In genomic region chr15:70251246-70251990, GRCh38 we compare ENCODE assay signal across 16 cellular contexts.
DNase-seq lines count a peak whose midpoint lies in the region; ATAC-seq and TF ChIP-seq lines count a peak whose summit lies in the region.
"Had no signal": no experiment of that assay in that cellular context is flagged by ENCODE, and none has a peak within 500 bp of the region (broad histone marks: within the 10 kb centered on the region; RNA-seq: fewer than 3 reads in every experiment).

No MANE protein-coding gene starts in this region.

- H3K9me3 Mint-ChIP-seq in natural killer cell treated with Interleukin-12 subunit alpha and Interleukin-12 subunit beta and Interleukin-15 and Interleukin-18, amount 100 ng/mL, for 72 hours: no peaks in the 10 kb centered on the region
- H3K9me3 Mint-ChIP-seq in natural killer cell (no peaks in the 10 kb centered on the region), memory B cell (no peaks in the 10 kb centered on the region)

- intact Hi-C loops in natural killer cell (cut with micrococcal nuclease) (no loop called here), upper lobe of right lung (cut with DNase I) (no loop called here)

- H3K4me1 Mint-ChIP-seq in natural killer cell treated with Interleukin-12 subunit alpha and Interleukin-12 subunit beta and Interleukin-15 and Interleukin-18, amount 100 ng/mL, for 72 hours (ENCODE audit: low read depth in 2 of 2): peaks cover 6 to 9% of the 10 kb centered on the region in 2 donors
- H3K4me1 Mint-ChIP-seq in natural killer cell: peaks cover 22 to 33% of the 10 kb centered on the region in 2 donors
- peaks cover 29% of the 10 kb centered on the region for H3K4me1 Mint-ChIP-seq in memory B cell

- no peak for ATAC-seq in natural killer cell treated with Interleukin-12 subunit alpha and Interleukin-12 subunit beta and Interleukin-15 and Interleukin-18, amount 100 ng/mL, for 72 hours
- ATAC-seq in natural killer cell (no peak), memory B cell (ENCODE audit: low read depth) (peak; percentile 52), upper lobe of right lung (no peak), GM18873 (IDR thresholded peaks at IDR 0.05; ENCODE audit: low FRiP score, unreplicated experiment) (no peak), GM21737 (IDR thresholded peaks at IDR 0.05; ENCODE audit: unreplicated experiment) (no peak)

- no peaks in the 10 kb centered on the region for H3K36me3 Mint-ChIP-seq in natural killer cell treated with Interleukin-12 subunit alpha and Interleukin-12 subunit beta and Interleukin-15 and Interleukin-18, amount 100 ng/mL, for 72 hours
- H3K36me3 Mint-ChIP-seq in natural killer cell (no peaks in the 10 kb centered on the region), memory B cell (no peaks in the 10 kb centered on the region)
- H3K36me3 Mint-ChIP-seq: neural progenitor cell had no signal

- no peak overlapping the region for H3K27ac Mint-ChIP-seq in natural killer cell treated with Interleukin-12 subunit alpha and Interleukin-12 subunit beta and Interleukin-15 and Interleukin-18, amount 100 ng/mL, for 72 hours
- H3K27ac Mint-ChIP-seq in natural killer cell (no peak overlapping the region), memory B cell (no peak overlapping the region)
- H3K27ac Mint-ChIP-seq: activated naive CD8-positive, alpha-beta T cell; neural progenitor cell had no signal

- TF ChIP-seq CTCF in natural killer cell (IDR thresholded peaks at IDR 0.05) (no peak), upper lobe of right lung (IDR thresholded peaks at IDR 0.05) (no peak), GM10248 (IDR thresholded peaks at IDR 0.05; ENCODE audit: control extremely low read depth, extremely low read depth, low read depth, missing control alignments) (no peak)

- H3K9me3 ChIP-seq in upper lobe of right lung: no peaks in the 10 kb centered on the region
- H3K9me3 ChIP-seq: esophagus squamous epithelium, right atrium auricular region had no signal

- H3K36me3 ChIP-seq in upper lobe of right lung: no peaks in the 10 kb centered on the region
- H3K36me3 ChIP-seq: esophagus squamous epithelium, neural progenitor cell, right atrium auricular region had no signal

- POLR2A ChIA-PET in GM10248 (lab: Yijun Ruan, JAX): no interaction called here

- no peak overlapping the region for H3K4me3 ChIP-seq in upper lobe of right lung
- H3K4me3 ChIP-seq: esophagus squamous epithelium, lung, neural progenitor cell, right atrium auricular region, SK-N-MC had no signal

- no peaks in the 10 kb centered on the region for H3K27me3 ChIP-seq in upper lobe of right lung
- H3K27me3 ChIP-seq: neural progenitor cell, right atrium auricular region had no signal

- CTCF ChIA-PET in GM10248 (lab: Yijun Ruan, JAX): interaction anchor here (1.3 to 2.7 kb wide), 4 partner anchors 12 to 216 kb away, joined by 3 to 12 read pairs (median 8); no protein-coding TSS in a partner anchor

- H3K4me3 Mint-ChIP-seq in natural killer cell treated with Interleukin-12 subunit alpha and Interleukin-12 subunit beta and Interleukin-15 and Interleukin-18, amount 100 ng/mL, for 72 hours: no peak overlapping the region
- H3K4me3 Mint-ChIP-seq in natural killer cell: no peak overlapping the region
- H3K4me3 Mint-ChIP-seq in memory B cell: no peak overlapping the region
- H3K4me3 Mint-ChIP-seq: activated naive CD8-positive, alpha-beta T cell; neural progenitor cell had no signal

- H3K27me3 Mint-ChIP-seq in natural killer cell treated with Interleukin-12 subunit alpha and Interleukin-12 subunit beta and Interleukin-15 and Interleukin-18, amount 100 ng/mL, for 72 hours: peaks cover 12 to 29% of the 10 kb centered on the region in 2 donors
- H3K27me3 Mint-ChIP-seq in natural killer cell (ENCODE audit: low read depth in 2 of 2) (peaks cover 40 to 57% of the 10 kb centered on the region in 2 donors), memory B cell (no peaks in the 10 kb centered on the region)
- H3K27me3 Mint-ChIP-seq: activated naive CD8-positive, alpha-beta T cell had no signal

- peaks cover 3% of the 10 kb centered on the region for H3K4me1 ChIP-seq in upper lobe of right lung
- H3K4me1 ChIP-seq: right atrium auricular region had no signal

- peak; percentile 40 for DNase-seq in natural killer cell treated with Interleukin-12 subunit alpha and Interleukin-12 subunit beta and Interleukin-15 and Interleukin-18, amount 100 ng/mL, for 72 hours (ENCODE audit: low spot score)
- DNase-seq in natural killer cell (no peak), NCI-H526 treated with DMSO at 0.1 percent for 48 hours (lab: John Stamatoyannopoulos, UW) (peak; percentile 37), memory B cell (ENCODE audit: low spot score in 2 of 2) (no peak), upper lobe of right lung (peak; percentile 38), GM10248 (ENCODE audit: extremely low spot score) (no peak)
- DNase-seq: esophagus squamous epithelium; NCI-H2029; stimulated activated CD4-positive, alpha-beta T cell treated with anti-CD3 and anti-CD28 coated beads, Interleukin-1b, Interleukin-23, amount 100 ng/mL, for 48 hours had no signal

- no peak overlapping the region for H3K27ac ChIP-seq in upper lobe of right lung
- H3K27ac ChIP-seq: esophagus squamous epithelium, neural progenitor cell, right atrium auricular region, SK-N-MC had no signal

Comparison
In these comparisons a context has a peak if more than half of its experiments do, and no peak if none do; other contexts are left out.
1. DNase-seq: peak in natural killer cell treated with Interleukin-12 subunit alpha and Interleukin-12 subunit beta and Interleukin-15 and Interleukin-18, amount 100 ng/mL, for 72 hours (single experiment), NCI-H526 treated with DMSO at 0.1 percent for 48 hours (single experiment) and upper lobe of right lung (single experiment); none in natural killer cell (single experiment), memory B cell (0 of 2) and GM10248 (single experiment).